Comparison of ENCODE assay signal across 12 cellular contexts in genomic region chr4:71195932-71196331, GRCh38.
DNase-seq lines count a peak whose midpoint lies in the region; ATAC-seq and TF ChIP-seq lines count a peak whose summit lies in the region.
"Had no signal": no experiment of that assay in that cellular context is flagged by ENCODE, and none has a peak within 500 bp of the region (broad histone marks: within the 10 kb centered on the region; RNA-seq: fewer than 3 reads in every experiment).

No MANE protein-coding gene starts in this region.

- no peak for TF ChIP-seq CTCF in AG04450 (IDR thresholded peaks at IDR 0.05; ENCODE audit: low read depth, low read length)
- TF ChIP-seq CTCF in fibroblast of lung (conservative IDR thresholded peaks at IDR 0.05 in 1 of 2, IDR thresholded peaks at IDR 0.05 in 1 of 2; ENCODE audit: low read depth in 1 of 2, low read length in 2 of 2): no peak

- POLR2A ChIA-PET in AG04450 (lab: Yijun Ruan, JAX): no interaction called here

- CTCF ChIA-PET in AG04450 (lab: Charles Lee): interaction anchor here (2.0 to 2.7 kb wide), 2 partner anchors 11 to 33 kb away, joined by 12 to 13 read pairs; no protein-coding TSS in a partner anchor

- no peak for ATAC-seq in HG03457 (IDR thresholded peaks at IDR 0.05; ENCODE audit: unreplicated experiment)
- ATAC-seq: left ventricle myocardium superior had no signal

- peak overlapping the region; percentile 69 for H3K4me2 ChIP-seq in fibroblast of lung (ENCODE audit: extremely low read depth, insufficient read depth, low read length)

- H3K27me3 ChIP-seq in AG04450 (ENCODE audit: control insufficient read depth, insufficient read depth, low read length) (no peaks in the 10 kb centered on the region), fibroblast of lung (ENCODE audit: control insufficient read depth, insufficient read depth, low read length) (no peaks in the 10 kb centered on the region)

- peaks cover 64% of the 10 kb centered on the region for H3K79me2 ChIP-seq in fibroblast of lung (ENCODE audit: control insufficient read depth, insufficient read depth, low read length)

- no peak overlapping the region for H2AFZ ChIP-seq in fibroblast of lung (ENCODE audit: low read length)

- no peak overlapping the region for H3K9ac ChIP-seq in fibroblast of lung (ENCODE audit: insufficient read depth, low read length)

- no peaks in the 10 kb centered on the region for H4K20me1 ChIP-seq in fibroblast of lung (ENCODE audit: control insufficient read depth, extremely low read depth, insufficient read depth, low read length)

- no peak overlapping the region for H3K27ac ChIP-seq in AG04450 (ENCODE audit: low read depth, low read length)
- H3K27ac ChIP-seq in fibroblast of lung (ENCODE audit: insufficient read depth, low read length): peak overlapping the region; percentile 75
- peak overlapping the region; percentile 60 for H3K27ac ChIP-seq in mesodermal cell (ENCODE audit: low read depth, low read length, severe bottlenecking)
- H3K27ac ChIP-seq: skin epidermis had no signal

- H3K4me3 ChIP-seq in AG04450 (ENCODE audit: low read depth, low read length) (no peak overlapping the region), fibroblast of lung (replicated peaks in 1 of 4; ENCODE audit: control extremely low read depth in 1 of 4, insufficient read depth in 1 of 4, low read depth in 3 of 4, low read length in 4 of 4) (peak overlapping the region in 1 of 4 experiments; percentile 10), mesodermal cell (ENCODE audit: extremely low read depth, insufficient read depth, low read length, poor library complexity, severe bottlenecking) (no peak overlapping the region)
- H3K4me3 ChIP-seq: skin epidermis had no signal

- H3K4me1 ChIP-seq in fibroblast of lung (ENCODE audit: control insufficient read depth, extremely low read depth, insufficient read depth, low read length): peaks cover 16% of the 10 kb centered on the region
- peaks cover 16% of the 10 kb centered on the region for H3K4me1 ChIP-seq in mesodermal cell (ENCODE audit: control insufficient read depth, insufficient read depth, low read length, poor library complexity, severe bottlenecking)

- peak; percentile 52 for DNase-seq in AG04450 (ENCODE audit: low read depth, low spot score)
- DNase-seq in HS-5 (ENCODE audit: low read depth): peak; percentile 68
- peak; percentile 24 to 95 for DNase-seq in fibroblast of lung (ENCODE audit: low read depth in 2 of 2)
- no peak for DNase-seq in superior temporal gyrus (ENCODE audit: extremely low spot score)
- no peak for DNase-seq in foreskin melanocyte
- no peak for DNase-seq in stimulated activated naive CD4-positive, alpha-beta T cell (lab: John Stamatoyannopoulos, UW)
- DNase-seq: activated naive CD4-positive, alpha-beta T cell treated with Interleukin-2 at 50 U/mL for 16 hours; left ventricle myocardium superior; nephron progenitor cell had no signal

- H3K36me3 ChIP-seq in fibroblast of lung (ENCODE audit: control insufficient read depth, insufficient read depth, low read length) (no peaks in the 10 kb centered on the region), mesodermal cell (ENCODE audit: control insufficient read depth, insufficient read depth, low read length) (no peaks in the 10 kb centered on the region)

- no peaks in the 10 kb centered on the region for H3K9me3 ChIP-seq in AG04450 (ENCODE audit: control insufficient read depth, insufficient read depth, low read length)
- H3K9me3 ChIP-seq in fibroblast of lung (ENCODE audit: control insufficient read depth, insufficient read depth, low read depth, low read length): no peaks in the 10 kb centered on the region
- H3K9me3 ChIP-seq in mesodermal cell (ENCODE audit: control insufficient read depth, low read length): no peaks in the 10 kb centered on the region

- 18 to 33% methylated on average over 1 to 3 of the region's 4 CpGs for WGBS in mesodermal cell (ENCODE audit: insufficient coverage in 2 of 2), 2 experiments

Comparison
In these comparisons a context has a peak if more than half of its experiments do, and no peak if none do; other contexts are left out.
1. DNase-seq: peak in AG04450 (single experiment), HS-5 (single experiment) and fibroblast of lung (2 of 2); none in superior temporal gyrus (single experiment), foreskin melanocyte (single experiment) and stimulated activated naive CD4-positive, alpha-beta T cell (0 of 6).